8 cellular contexts compared by ENCODE assay signal in genomic region chrX:120213438-120214265, GRCh38. TPM values are rescaled to one million over a fixed set of nuclear protein-coding genes. Genes with fewer than 3 reads are reported as not detected.
DNase-seq lines count a peak whose midpoint lies in the region; ATAC-seq and TF ChIP-seq lines count a peak whose summit lies in the region.

No MANE protein-coding gene starts in this region.

- H3K4me2 ChIP-seq in hepatocyte (no peak overlapping the region), smooth muscle cell (no peak overlapping the region)

- H3K27me3 ChIP-seq in MG63, result no peaks in the 10 kb centered on the region; the same call in 1 of the 2 replicates
- H3K27me3 ChIP-seq in hepatocyte, result no peaks in the 10 kb centered on the region
- H3K27me3 ChIP-seq in smooth muscle cell (ENCODE audit: low read depth), result no peaks in the 10 kb centered on the region

- 29% methylated on average over 8 of the region's 8 CpGs for WGBS in hepatocyte (ENCODE audit: low lambda C conversion rate, missing lambda C conversion rate)
- WGBS in smooth muscle cell (ENCODE audit: low lambda C conversion rate), result 31% methylated on average over 8 of the region's 8 CpGs

- H3K9me2 ChIP-seq in hepatocyte (replicated peaks; ENCODE audit: insufficient read depth), result no peaks in the 10 kb centered on the region

- H3K4me1 ChIP-seq in hepatocyte (ENCODE audit: insufficient read depth) (no peaks in the 10 kb centered on the region), smooth muscle cell (ENCODE audit: low read depth) (no peaks in the 10 kb centered on the region)

- no peaks in the 10 kb centered on the region for H3F3A ChIP-seq in smooth muscle cell (ENCODE audit: low read depth)

- H3K79me2 ChIP-seq in hepatocyte (no peaks in the 10 kb centered on the region), smooth muscle cell (ENCODE audit: low read depth) (no peaks in the 10 kb centered on the region)

- peak; percentile 61 for TF ChIP-seq CTCF in hepatocyte (IDR thresholded peaks at IDR 0.05; ENCODE audit: poor library complexity)
- TF ChIP-seq CTCF in smooth muscle cell (IDR thresholded peaks at IDR 0.05; ENCODE audit: borderline replicate concordance, insufficient read depth, poor library complexity, severe bottlenecking), result peak; percentile 55

- no peaks in the 10 kb centered on the region for H4K20me1 ChIP-seq in hepatocyte (ENCODE audit: insufficient read depth, poor library complexity, severe bottlenecking)
- H4K20me1 ChIP-seq in smooth muscle cell (ENCODE audit: low read depth), result no peaks in the 10 kb centered on the region

- peak; percentile 84 for ATAC-seq in GM21529 (IDR thresholded peaks at IDR 0.05; ENCODE audit: unreplicated experiment)

- no peak overlapping the region for H3K4me3 ChIP-seq in MG63
- no peak overlapping the region for H3K4me3 ChIP-seq in hepatocyte
- H3K4me3 ChIP-seq in smooth muscle cell, result no peak overlapping the region

- no peak overlapping the region for H3K27ac ChIP-seq in hepatocyte
- H3K27ac ChIP-seq in smooth muscle cell (ENCODE audit: low read depth), result no peak overlapping the region

- no peaks in the 10 kb centered on the region for H3K9me3 ChIP-seq in MG63
- H3K9me3 ChIP-seq in hepatocyte (ENCODE audit: low read depth), result no peaks in the 10 kb centered on the region
- no peaks in the 10 kb centered on the region for H3K9me3 ChIP-seq in smooth muscle cell (replicated peaks; ENCODE audit: low read depth)

- no peak overlapping the region for H3K9ac ChIP-seq in smooth muscle cell (ENCODE audit: low read depth)

- peak; percentile 8 for DNase-seq in DMS114 treated with DMSO at 0.1 percent for 48 hours (lab: John Stamatoyannopoulos, UW; ENCODE audit: unreplicated experiment)
- DNase-seq in MG63, result peak; percentile 14
- peak in 4 of 5 donors; percentile 16 to 48 (median 30) for DNase-seq in T-helper 1 cell
- DNase-seq in anterior cingulate cortex (lab: John Stamatoyannopoulos, UW), result peak in 38 of 58 donors; percentile 0 to 58 (median 9)
- peak; percentile 63 for DNase-seq in hepatocyte (ENCODE audit: low spot score)
- DNase-seq in smooth muscle cell (lab: John Stamatoyannopoulos, UW; ENCODE audit: unreplicated experiment), result peak; percentile 1
- no peak for DNase-seq in kidney glomerular epithelial cell (lab: John Stamatoyannopoulos, UW)

- H3K36me3 ChIP-seq in MG63 (no peaks in the 10 kb centered on the region), hepatocyte (replicated peaks; ENCODE audit: insufficient read depth, low read depth) (no peaks in the 10 kb centered on the region), smooth muscle cell (ENCODE audit: low read depth) (no peaks in the 10 kb centered on the region)

- H2AFZ ChIP-seq in hepatocyte (no peak overlapping the region), smooth muscle cell (ENCODE audit: low read depth) (no peak overlapping the region)

RNA-seq across cellular contexts. Expression of gene ZBTB33, which starts 37.0 kb away (rescaled TPM):
- 8.2 and 16.5 TPM in 2 replicates for total RNA-seq in MG63 (2014; rRNA removed; shearing (Covaris generic); ENCODE audit: low replicate concordance)
- 25.2 and 26.4 TPM in 2 replicates for total RNA-seq in hepatocyte
- 3.8 and 5.5 TPM in 2 replicates for polyA plus RNA-seq in hepatocyte
- total RNA-seq in smooth muscle cell, result 16.9 and 19.1 TPM in 2 replicates
- 5.1 and 6.1 TPM in 2 replicates for polyA plus RNA-seq in smooth muscle cell

RNA-seq across cellular contexts. Expression of gene RHOXF2, which starts 55.2 kb away (rescaled TPM):
- not detected in 2 replicates for total RNA-seq in MG63 (2014; rRNA removed; shearing (Covaris generic); ENCODE audit: low replicate concordance)
- total RNA-seq in hepatocyte (not detected in 2 replicates), smooth muscle cell (not detected in 2 replicates)
- polyA plus RNA-seq in hepatocyte (0.17 TPM in 1 of 2 replicates, not detected in the other), smooth muscle cell (not detected in 2 replicates)
